Comparison of ENCODE assay signal across 1 cellular context in genomic region chr7:140942242-140942641, GRCh38.
TF ChIP-seq lines count a peak whose summit lies in the region.
"Not testable (repeated sequence)": the region's sequence is repeated elsewhere in the genome, so short reads cannot be mapped to it uniquely, and the experiment has no call there.

No MANE protein-coding gene starts in this region.

- TF ChIP-seq CTCF in HEK293 (tag by site-specific recombination; IDR thresholded peaks at IDR 0.05) = not testable (repeated sequence)

- CTCF ChIA-PET in HEK293 (lab: Yijun Ruan, JAX) = not testable (repeated sequence)

- H3K9me3 ChIP-seq in HEK293 (ENCODE audit: control insufficient read depth, insufficient read depth, low read depth, low read length) = not testable (repeated sequence)

- H3K36me3 ChIP-seq in HEK293 (ENCODE audit: control insufficient read depth in 2 of 2, insufficient read depth in 1 of 2, low read length in 2 of 2) = not testable (repeated sequence)

- H3K4me1 ChIP-seq in HEK293 (ENCODE audit: control insufficient read depth, insufficient read depth, low read length) = not testable (repeated sequence)

- POLR2A ChIA-PET in HEK293 (lab: Yijun Ruan, JAX) = interaction anchor here (0.5 kb wide), 1 partner anchor 39 kb away, joined by 6 read pairs; no protein-coding TSS in a partner anchor

- not testable (repeated sequence) for H3K27ac ChIP-seq in HEK293 (ENCODE audit: extremely low read depth, low read depth, low read length)

- H3K4me3 ChIP-seq in HEK293 (ENCODE audit: low read depth, low read length) = not testable (repeated sequence)

TF ChIP-seq in HEK293, 187 proteins besides CTCF, POLR2A, EP300 and RAD21:
- TF ChIP-seq ZNF140 (tag by site-specific recombination; IDR thresholded peaks at IDR 0.05) (peak; percentile 15; the same call in 1 of the 2 replicates), ZNF426 (tag by site-specific recombination; IDR thresholded peaks at IDR 0.05) (peak; percentile 74), ZNF623 (tag by site-specific recombination; IDR thresholded peaks at IDR 0.05) (peak; percentile 45), ZNF510 (tag by site-specific recombination; IDR thresholded peaks at IDR 0.05; ENCODE audit: insufficient replicate concordance) (peak; percentile 40), ZNF433 (tag by site-specific recombination; IDR thresholded peaks at IDR 0.05; ENCODE audit: low read depth) (peak; percentile 14; the same call in 1 of the 2 replicates), ZBTB8A (tag by site-specific recombination; IDR thresholded peaks at IDR 0.05) (peak; percentile 21; the same call in 1 of the 2 replicates), ZNF518A (tag by site-specific recombination; conservative IDR thresholded peaks at IDR 0.05; ENCODE audit: low read depth) (peak; percentile 72), ZNF394 (tag by site-specific recombination; IDR thresholded peaks at IDR 0.05; ENCODE audit: borderline replicate concordance) (peak; percentile 85; the same call in 1 of the 2 replicates), ZNF555 (tag by site-specific recombination; conservative IDR thresholded peaks at IDR 0.05) (peak; percentile 69)
- TF ChIP-seq, protein P1, sequence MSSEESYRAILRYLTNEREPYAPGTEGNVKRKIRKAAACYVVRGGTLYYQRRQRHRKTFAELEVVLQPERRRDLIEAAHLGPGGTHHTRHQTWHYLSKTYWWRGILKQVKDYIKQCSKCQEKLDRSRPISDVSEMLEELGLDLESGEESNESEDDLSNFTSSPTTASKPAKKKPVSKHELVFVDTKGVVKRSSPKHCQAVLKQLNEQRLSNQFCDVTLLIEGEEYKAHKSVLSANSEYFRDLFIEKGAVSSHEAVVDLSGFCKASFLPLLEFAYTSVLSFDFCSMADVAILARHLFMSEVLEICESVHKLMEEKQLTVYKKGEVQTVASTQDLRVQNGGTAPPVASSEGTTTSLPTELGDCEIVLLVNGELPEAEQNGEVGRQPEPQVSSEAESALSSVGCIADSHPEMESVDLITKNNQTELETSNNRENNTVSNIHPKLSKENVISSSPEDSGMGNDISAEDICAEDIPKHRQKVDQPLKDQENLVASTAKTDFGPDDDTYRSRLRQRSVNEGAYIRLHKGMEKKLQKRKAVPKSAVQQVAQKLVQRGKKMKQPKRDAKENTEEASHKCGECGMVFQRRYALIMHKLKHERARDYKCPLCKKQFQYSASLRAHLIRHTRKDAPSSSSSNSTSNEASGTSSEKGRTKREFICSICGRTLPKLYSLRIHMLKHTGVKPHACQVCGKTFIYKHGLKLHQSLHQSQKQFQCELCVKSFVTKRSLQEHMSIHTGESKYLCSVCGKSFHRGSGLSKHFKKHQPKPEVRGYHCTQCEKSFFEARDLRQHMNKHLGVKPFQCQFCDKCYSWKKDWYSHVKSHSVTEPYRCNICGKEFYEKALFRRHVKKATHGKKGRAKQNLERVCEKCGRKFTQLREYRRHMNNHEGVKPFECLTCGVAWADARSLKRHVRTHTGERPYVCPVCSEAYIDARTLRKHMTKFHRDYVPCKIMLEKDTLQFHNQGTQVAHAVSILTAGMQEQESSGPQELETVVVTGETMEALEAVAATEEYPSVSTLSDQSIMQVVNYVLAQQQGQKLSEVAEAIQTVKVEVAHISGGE (tag by site-specific recombination; conservative IDR thresholded peaks at IDR 0.05; ENCODE audit: low read depth) = peak; percentile 60
